ENCODE assay signal across 8 cellular contexts in genomic region chr12:109461846-109462766, GRCh38. TPM values are rescaled to one million over a fixed set of nuclear protein-coding genes. Genes with fewer than 3 reads are reported as not detected.
A peak's percentile ranks its signal among the peaks of the same experiment; 100 is the strongest.
DNase-seq lines count a peak whose midpoint lies in the region; ATAC-seq and TF ChIP-seq lines count a peak whose summit lies in the region.

No MANE protein-coding gene starts in this region.

- no peaks in the 10 kb centered on the region for H3K27me3 Mint-ChIP-seq in natural killer cell treated with Interleukin-12 subunit alpha and Interleukin-12 subunit beta and Interleukin-15 and Interleukin-18, amount 100 ng/mL, for 72 hours
- H3K27me3 Mint-ChIP-seq in effector memory CD8-positive, alpha-beta T cell = no peaks in the 10 kb centered on the region

- peaks cover 39% of the 10 kb centered on the region for H3K36me3 ChIP-seq in WERI-Rb-1

- H3K36me3 Mint-ChIP-seq in natural killer cell treated with Interleukin-12 subunit alpha and Interleukin-12 subunit beta and Interleukin-15 and Interleukin-18, amount 100 ng/mL, for 72 hours = peaks cover 23% of the 10 kb centered on the region
- H3K36me3 Mint-ChIP-seq in effector memory CD8-positive, alpha-beta T cell (ENCODE audit: insufficient read depth) = peaks cover 28% of the 10 kb centered on the region

- peak; percentile 61 for DNase-seq in COLO829 (ENCODE audit: low spot score)
- DNase-seq in RPMI7951 (ENCODE audit: low read depth) = peak; percentile 91
- peak; percentile 97 for DNase-seq in fibroblast of pulmonary artery (ENCODE audit: low read depth)
- DNase-seq in natural killer cell treated with Interleukin-12 subunit alpha and Interleukin-12 subunit beta and Interleukin-15 and Interleukin-18, amount 100 ng/mL, for 72 hours (ENCODE audit: low spot score) = no peak
- no peak for DNase-seq in WERI-Rb-1
- no peak for DNase-seq in stimulated activated CD4-positive, alpha-beta T cell treated with anti-CD3 and anti-CD28 coated beads, Interleukin-4, amount 100 ng/mL, for 24 hours
- DNase-seq in effector memory CD8-positive, alpha-beta T cell = no peak

- H3K4me3 ChIP-seq in fibroblast of pulmonary artery (replicated peaks; ENCODE audit: low read depth, low read length) (peak overlapping the region; percentile 30), WERI-Rb-1 (ENCODE audit: low read depth, low read length) (no peak overlapping the region)

- no peak for TF ChIP-seq POLR2A in GM18505 (IDR thresholded peaks at IDR 0.05; ENCODE audit: borderline replicate concordance, extremely low read depth, insufficient read depth, insufficient read length)

- no peaks in the 10 kb centered on the region for H3K9me3 ChIP-seq in WERI-Rb-1 (ENCODE audit: severe bottlenecking)

- H3K27me3 ChIP-seq in WERI-Rb-1 (ENCODE audit: insufficient read depth, low read depth, severe bottlenecking) = no peaks in the 10 kb centered on the region

- H3K27ac Mint-ChIP-seq in natural killer cell treated with Interleukin-12 subunit alpha and Interleukin-12 subunit beta and Interleukin-15 and Interleukin-18, amount 100 ng/mL, for 72 hours = peak overlapping the region; percentile 93 to 95
- peak overlapping the region in 1 of 2 donors; percentile 45 for H3K27ac Mint-ChIP-seq in effector memory CD8-positive, alpha-beta T cell

- peaks cover 81 to 92% of the 10 kb centered on the region in 2 donors for H3K4me1 Mint-ChIP-seq in natural killer cell treated with Interleukin-12 subunit alpha and Interleukin-12 subunit beta and Interleukin-15 and Interleukin-18, amount 100 ng/mL, for 72 hours (ENCODE audit: low read depth in 2 of 2)
- H3K4me1 Mint-ChIP-seq in effector memory CD8-positive, alpha-beta T cell (ENCODE audit: low read depth in 2 of 2) = peaks cover 30 to 52% of the 10 kb centered on the region in 2 donors

- no peak for ATAC-seq in natural killer cell treated with Interleukin-12 subunit alpha and Interleukin-12 subunit beta and Interleukin-15 and Interleukin-18, amount 100 ng/mL, for 72 hours
- ATAC-seq in GM18505 (IDR thresholded peaks at IDR 0.05; ENCODE audit: unreplicated experiment) = no peak
- no peak for ATAC-seq in effector memory CD8-positive, alpha-beta T cell (replicated peaks)

- no peaks in the 10 kb centered on the region for H3K9me3 Mint-ChIP-seq in natural killer cell treated with Interleukin-12 subunit alpha and Interleukin-12 subunit beta and Interleukin-15 and Interleukin-18, amount 100 ng/mL, for 72 hours
- H3K9me3 Mint-ChIP-seq in effector memory CD8-positive, alpha-beta T cell = no peaks in the 10 kb centered on the region

- TF ChIP-seq CTCF in fibroblast of pulmonary artery (IDR thresholded peaks at IDR 0.05; ENCODE audit: low read length, missing control alignments) = no peak
- no peak for TF ChIP-seq CTCF in WERI-Rb-1 (IDR thresholded peaks at IDR 0.05; ENCODE audit: low read depth, low read length)

- H3K4me3 Mint-ChIP-seq in natural killer cell treated with Interleukin-12 subunit alpha and Interleukin-12 subunit beta and Interleukin-15 and Interleukin-18, amount 100 ng/mL, for 72 hours = peak overlapping the region; percentile 77
- H3K4me3 Mint-ChIP-seq in effector memory CD8-positive, alpha-beta T cell = no peak overlapping the region

- H3K27ac ChIP-seq in WERI-Rb-1 = no peak overlapping the region

RNA-seq across cellular contexts. Expression of gene KCTD10, which starts 15.0 kb away (rescaled TPM):
- 28.6 and 37.5 TPM in 2 replicates for total RNA-seq in RPMI7951 (2014; rRNA removed; shearing (Covaris generic))
- 10 to 100 TPM; 49.9 to 92.0 TPM for total RNA-seq in natural killer cell treated with Interleukin-12 subunit alpha and Interleukin-12 subunit beta and Interleukin-15 and Interleukin-18, amount 100 ng/mL, for 72 hours

RNA-seq across cellular contexts. Expression of gene UBE3B, which starts 15.3 kb away (rescaled TPM):
- 22.6 and 23.3 TPM in 2 replicates for total RNA-seq in RPMI7951 (2014; rRNA removed; shearing (Covaris generic))
- 10 to 100 TPM; 38.9 to 39.2 TPM for total RNA-seq in natural killer cell treated with Interleukin-12 subunit alpha and Interleukin-12 subunit beta and Interleukin-15 and Interleukin-18, amount 100 ng/mL, for 72 hours

Comparison
In these comparisons a context has a peak if more than half of its experiments do, and no peak if none do; other contexts are left out.
1. DNase-seq: peak in COLO829 (single experiment), RPMI7951 (single experiment) and fibroblast of pulmonary artery (single experiment); none in natural killer cell treated with Interleukin-12 subunit alpha and Interleukin-12 subunit beta and Interleukin-15 and Interleukin-18, amount 100 ng/mL, for 72 hours (single experiment), WERI-Rb-1 (single experiment), stimulated activated CD4-positive, alpha-beta T cell treated with anti-CD3 and anti-CD28 coated beads, Interleukin-4, amount 100 ng/mL, for 24 hours (single experiment) and effector memory CD8-positive, alpha-beta T cell (0 of 3).